ENCODE assay signal across 24 cellular contexts in genomic region chr14:29773990-29774389, GRCh38.
DNase-seq lines count a peak whose midpoint lies in the region; ATAC-seq and TF ChIP-seq lines count a peak whose summit lies in the region.
"Had no signal": no experiment of that assay in that cellular context is flagged by ENCODE, and none has a peak within 500 bp of the region (broad histone marks: within the 10 kb centered on the region; RNA-seq: fewer than 3 reads in every experiment).

No MANE protein-coding gene starts in this region.

- no peaks in the 10 kb centered on the region for H3K36me3 Mint-ChIP-seq in Calu3 (ENCODE audit: insufficient read depth, unreplicated experiment)
- H3K36me3 Mint-ChIP-seq: stimulated activated effector memory CD8-positive, alpha-beta T cell treated with anti-CD3 and anti-CD28 coated beads, Interleukin-12 subunit alpha, Interleukin-12 subunit beta, amount 100 ng/mL, for 72 hours had no signal

- H3K79me2 ChIP-seq in KMS-11 (ENCODE audit: insufficient read depth, low read depth) = no peaks in the 10 kb centered on the region

- peaks cover 14% of the 10 kb centered on the region for H3K9me3 Mint-ChIP-seq in Calu3 (ENCODE audit: low read depth, unreplicated experiment)
- H3K9me3 Mint-ChIP-seq in stimulated activated naive CD8-positive, alpha-beta T cell treated with anti-CD3 and anti-CD28 coated beads, Interleukin-15, amount 100 ng/mL, for 72 hours = peaks cover 39 to 42% of the 10 kb centered on the region in 2 donors

- H3K4me1 ChIP-seq in KMS-11 (ENCODE audit: low read depth, poor library complexity, severe bottlenecking) = peaks cover 3% of the 10 kb centered on the region
- H3K4me1 ChIP-seq: adrenal gland, right lobe of liver, upper lobe of left lung had no signal

- DNase-seq in NCI-H2029 treated with DMSO at 0.1 percent for 48 hours (lab: John Stamatoyannopoulos, UW) = peak; percentile 91
- DNase-seq in NCI-H510A (lab: John Stamatoyannopoulos, UW) = peak; percentile 41
- DNase-seq in SHP77 treated with DMSO at 0.1 percent for 48 hours (lab: John Stamatoyannopoulos, UW) = peak; percentile 72
- no peak for DNase-seq in T1000 (lab: John Stamatoyannopoulos, UW)
- DNase-seq in Calu3 = no peak
- no peak for DNase-seq in stimulated activated naive CD8-positive, alpha-beta T cell treated with anti-CD3 and anti-CD28 coated beads, Interleukin-15, amount 100 ng/mL, for 72 hours
- DNase-seq: activated naive CD4-positive, alpha-beta T cell treated with Interleukin-2 at 50 U/mL for 16 hours; adrenal gland; DND-41; KBM-7; left ventricle myocardium superior; MG63; NCI-H2171; right lobe of liver; stimulated activated CD4-positive, alpha-beta T cell treated with anti-CD3 and anti-CD28 coated beads, Interleukin-4, amount 100 ng/mL, for 1 hour; substantia nigra; SW 1271; T-helper 9 cell; upper lobe of left lung had no signal

- no TSS peak for BruUV-seq in Calu3 (replicated peaks; lab: Mats Ljungman, UMichigan)

- no peaks in the 10 kb centered on the region for H3K27me3 Mint-ChIP-seq in Calu3 (ENCODE audit: unreplicated experiment)
- no peaks in the 10 kb centered on the region for H3K27me3 Mint-ChIP-seq in stimulated activated naive CD8-positive, alpha-beta T cell treated with anti-CD3 and anti-CD28 coated beads, Interleukin-15, amount 100 ng/mL, for 72 hours

- H3K4me3 ChIP-seq in KMS-11 (IDR thresholded peaks at IDR 0.05; ENCODE audit: insufficient read depth, low read depth, low read length) = no peak overlapping the region
- H3K4me3 ChIP-seq: adrenal gland, MG63, right lobe of liver, upper lobe of left lung had no signal

- no peaks in the 10 kb centered on the region for H3K27me3 ChIP-seq in KMS-11 (ENCODE audit: insufficient read depth, low read depth)
- H3K27me3 ChIP-seq: adrenal gland, MG63, right lobe of liver, upper lobe of left lung had no signal

- CTCF ChIA-PET in Calu3 (lab: Charles Lee) = interaction anchor here (0.7 kb wide), 1 partner anchor 72 kb away, joined by 7 read pairs; no protein-coding TSS in a partner anchor

- no peak overlapping the region for H3K27ac ChIP-seq in KMS-11
- H3K27ac ChIP-seq: adrenal gland, right lobe of liver, upper lobe of left lung had no signal

- intact Hi-C loops in Calu3 (cut with micrococcal nuclease; ENCODE audit: unreplicated experiment) = no loop called here

- no peaks in the 10 kb centered on the region for H4K20me1 ChIP-seq in KMS-11 (ENCODE audit: insufficient read depth)

- no peak overlapping the region for H2AFZ ChIP-seq in KMS-11 (ENCODE audit: low read depth)

- no peak overlapping the region for H3K4me3 Mint-ChIP-seq in Calu3 (ENCODE audit: low read depth, unreplicated experiment)
- no peak overlapping the region for H3K4me3 Mint-ChIP-seq in stimulated activated naive CD8-positive, alpha-beta T cell treated with anti-CD3 and anti-CD28 coated beads, Interleukin-15, amount 100 ng/mL, for 72 hours
- H3K4me3 Mint-ChIP-seq: stimulated activated effector memory CD8-positive, alpha-beta T cell treated with anti-CD3 and anti-CD28 coated beads, Interleukin-12 subunit alpha, Interleukin-12 subunit beta, amount 100 ng/mL, for 72 hours; WTC11 had no signal

- no peaks in the 10 kb centered on the region for H3K36me3 ChIP-seq in KMS-11 (ENCODE audit: insufficient read depth)
- H3K36me3 ChIP-seq: adrenal gland, MG63, right lobe of liver, upper lobe of left lung had no signal

- H3K4me1 Mint-ChIP-seq in Calu3 (ENCODE audit: low read depth, unreplicated experiment) = no peaks in the 10 kb centered on the region
- H3K4me1 Mint-ChIP-seq in stimulated activated naive CD8-positive, alpha-beta T cell treated with anti-CD3 and anti-CD28 coated beads, Interleukin-15, amount 100 ng/mL, for 72 hours = no peaks in the 10 kb centered on the region
- H3K4me1 Mint-ChIP-seq: stimulated activated effector memory CD8-positive, alpha-beta T cell treated with anti-CD3 and anti-CD28 coated beads, Interleukin-12 subunit alpha, Interleukin-12 subunit beta, amount 100 ng/mL, for 72 hours had no signal

- no peak overlapping the region for H3K27ac Mint-ChIP-seq in Calu3 (ENCODE audit: unreplicated experiment)
- no peak overlapping the region for H3K27ac Mint-ChIP-seq in stimulated activated naive CD8-positive, alpha-beta T cell treated with anti-CD3 and anti-CD28 coated beads, Interleukin-15, amount 100 ng/mL, for 72 hours
- H3K27ac Mint-ChIP-seq: stimulated activated effector memory CD8-positive, alpha-beta T cell treated with anti-CD3 and anti-CD28 coated beads, Interleukin-12 subunit alpha, Interleukin-12 subunit beta, amount 100 ng/mL, for 72 hours; WTC11 had no signal

- no peak for ATAC-seq in GM18861 (IDR thresholded peaks at IDR 0.05; ENCODE audit: unreplicated experiment)
- ATAC-seq in stimulated activated naive CD8-positive, alpha-beta T cell treated with anti-CD3 and anti-CD28 coated beads, Interleukin-15, amount 100 ng/mL, for 72 hours = no peak
- ATAC-seq: left ventricle myocardium superior; Panc1; right lobe of liver; stimulated activated effector memory CD8-positive, alpha-beta T cell treated with anti-CD3 and anti-CD28 coated beads, Interleukin-12 subunit alpha, Interleukin-12 subunit beta, amount 100 ng/mL, for 72 hours; WTC11 had no signal

- TF ChIP-seq CTCF in KMS-11 (conservative IDR thresholded peaks at IDR 0.05; ENCODE audit: low read depth, low read length) (no peak), Calu3 (IDR thresholded peaks at IDR 0.05; ENCODE audit: unreplicated experiment) (no peak)

- no peak overlapping the region for H3K9ac ChIP-seq in KMS-11

- H3K4me2 ChIP-seq in KMS-11 = peak overlapping the region; percentile 21; the same call in 1 of the 2 replicates

Comparison
In these comparisons a context has a peak if more than half of its experiments do, and no peak if none do; other contexts are left out.
1. DNase-seq: peak in NCI-H2029 treated with DMSO at 0.1 percent for 48 hours (single experiment), NCI-H510A (single experiment) and SHP77 treated with DMSO at 0.1 percent for 48 hours (single experiment); none in T1000 (single experiment), Calu3 (single experiment) and stimulated activated naive CD8-positive, alpha-beta T cell treated with anti-CD3 and anti-CD28 coated beads, Interleukin-15, amount 100 ng/mL, for 72 hours (0 of 2).